8 cellular contexts compared by ENCODE assay signal in the genomic region with DNA sequence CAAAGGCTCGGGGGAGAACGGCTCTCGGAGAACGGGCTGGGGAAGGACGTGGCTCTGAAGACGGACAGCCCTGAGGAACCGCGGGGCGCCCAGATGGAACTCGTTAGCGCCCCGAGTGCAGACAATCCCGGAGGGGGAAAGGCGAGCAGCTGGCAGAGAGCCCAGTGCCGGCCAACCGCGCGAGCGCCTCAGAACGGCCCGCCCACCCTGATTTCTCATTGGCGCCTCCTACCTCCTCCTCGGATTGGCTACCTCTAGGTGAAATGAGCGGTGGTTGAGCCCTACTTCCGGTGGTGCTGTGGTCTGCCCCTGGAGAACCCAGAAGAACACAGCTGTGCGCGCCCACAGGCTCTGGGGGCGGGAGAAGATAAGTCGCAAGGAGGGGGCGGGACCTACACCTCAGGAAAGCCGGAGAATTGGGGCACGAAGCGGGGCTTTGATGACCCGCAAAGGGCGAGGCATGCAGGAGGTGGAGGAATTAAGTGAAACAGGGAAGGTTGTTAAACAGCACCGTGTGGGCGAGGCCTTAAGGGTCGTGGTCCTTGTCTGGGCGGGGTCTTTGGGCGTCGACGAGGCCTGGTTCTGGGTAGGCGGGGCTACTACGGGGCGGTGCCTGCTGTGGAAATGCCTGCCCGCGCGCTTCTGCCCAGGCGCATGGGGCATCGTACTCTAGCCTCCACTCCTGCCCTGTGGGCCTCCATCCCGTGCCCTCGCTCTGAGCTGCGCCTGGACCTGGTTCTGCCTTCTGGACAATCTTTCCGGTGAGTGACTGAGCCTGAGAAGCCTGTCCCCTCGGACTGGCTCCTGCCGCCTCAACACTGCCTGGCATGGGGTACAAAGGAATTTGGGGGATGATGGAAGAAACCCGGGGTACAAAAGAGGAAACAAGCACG. TPM values are rescaled to one million over a fixed set of nuclear protein-coding genes. Genes with fewer than 3 reads are reported as not detected.
A peak's percentile ranks its signal among the peaks of the same experiment; 100 is the strongest.
DNase-seq lines count a peak whose midpoint lies in the region; ATAC-seq, FAIRE-seq and TF ChIP-seq lines count a peak whose summit lies in the region.

A gene (plus strand): TSS at position 290 of the 893 bp plus-strand sequence. CDS start 335 bp downstream, at position 625.

- H3K4me3 ChIP-seq in OCI-LY7 (ENCODE audit: low read depth, low read length, poor library complexity, severe bottlenecking) (peak within 1 kb of the TSS; percentile 81), mononuclear cell (ENCODE audit: low read length) (peak within 1 kb of the TSS; percentile 58)

- H3K27me3 ChIP-seq in mononuclear cell (ENCODE audit: insufficient read depth, low read length), result no peaks in the 10 kb centered on the region

- H3K79me2 ChIP-seq in OCI-LY7 (ENCODE audit: insufficient read depth, low read depth, low read length), result peaks cover 19% of the 10 kb centered on the region

- FAIRE-seq in D721Med (lab: Jason Lieb, UNC), result no peak

- peak within 1 kb of the TSS; percentile 88 for H3K27ac ChIP-seq in OCI-LY7 (ENCODE audit: low read depth, low read length, poor library complexity, severe bottlenecking)

- CTCF ChIA-PET in OCI-LY7 (lab: Charles Lee; ENCODE audit: unreplicated experiment), result no interaction called here

- H3K36me3 ChIP-seq in OCI-LY7 (ENCODE audit: insufficient read depth, low read length), result peaks cover 82% of the 10 kb centered on the region

- H2AFZ ChIP-seq in OCI-LY7 (ENCODE audit: low read length), result peak within 1 kb of the TSS; percentile 52; the same call in 1 of the 2 replicates

- POLR2A ChIA-PET in OCI-LY7 (lab: Charles Lee), result interaction anchor here (0.6 to 3.6 kb wide), 8 partner anchors 12 to 354 kb away, joined by 3 to 17 read pairs (median 6); a partner anchor contains a TSS

- H3K4me1 ChIP-seq in OCI-LY7 (ENCODE audit: insufficient read depth, low read length, poor library complexity, severe bottlenecking), result peaks cover 40% of the 10 kb centered on the region
- peaks cover 39% of the 10 kb centered on the region for H3K4me1 ChIP-seq in mononuclear cell (ENCODE audit: insufficient read depth, low read length)

- H3K9me2 ChIP-seq in OCI-LY7 (ENCODE audit: insufficient read depth, low read length), result no peaks in the 10 kb centered on the region

- DNase-seq in D721Med (ENCODE audit: insufficient read length, low spot score) (peak; percentile 99), HuH-7.5 (ENCODE audit: low spot score) (peak; percentile 100), OCI-LY7 (ENCODE audit: low spot score) (peak; percentile 99), activated T-cell treated with anti-CD3 and anti-CD28 coated beads for 1 hour (ENCODE audit: low read depth) (peak; percentile 86), epidermal melanocyte (ENCODE audit: insufficient read length, low spot score) (peak; percentile 99)
- peak; percentile 85 to 90 for DNase-seq in stimulated activated CD8-positive, alpha-beta memory T cell treated with anti-CD3 and anti-CD28 coated beads, Interleukin-4, amount 100 ng/mL, for 1 hour (ENCODE audit: low read depth in 2 of 2, low spot score in 1 of 2)

- H3K4me2 ChIP-seq in OCI-LY7 (ENCODE audit: low read length), result peak within 1 kb of the TSS; percentile 85

- intact Hi-C loops in OCI-LY7 (cut with micrococcal nuclease; ENCODE audit: unreplicated experiment), result loop anchor here (1.0 to 10.0 kb wide), 6 partner anchors 19 to 645 kb away; a partner anchor contains a TSS

- peak; percentile 86 for ATAC-seq in GM21526 (IDR thresholded peaks at IDR 0.05; ENCODE audit: low FRiP score, unreplicated experiment)

- H3K9me3 ChIP-seq in OCI-LY7 (ENCODE audit: low read length) (no peaks in the 10 kb centered on the region), mononuclear cell (ENCODE audit: low read depth, low read length) (no peaks in the 10 kb centered on the region)

- BruUV-seq in OCI-LY7 (replicated peaks; lab: Mats Ljungman, UMichigan), result no TSS peak

- no peaks in the 10 kb centered on the region for H4K20me1 ChIP-seq in OCI-LY7 (ENCODE audit: insufficient read depth, low read length)

- TF ChIP-seq CTCF in D721Med (IDR thresholded peaks at IDR 0.05; ENCODE audit: insufficient read depth, missing control alignments), result no peak
- no peak for TF ChIP-seq CTCF in OCI-LY7 (conservative IDR thresholded peaks at IDR 0.05; ENCODE audit: low read length)

RNA-seq across cellular contexts. Expression of the gene that starts here (rescaled TPM):
- 98.9 and 121 TPM in 2 replicates for total RNA-seq in OCI-LY7 (2014; rRNA removed; shearing (Covaris generic))
- 119 and 120 TPM in 2 replicates for total RNA-seq in OCI-LY7 (2022)
- total RNA-seq in mononuclear cell, result 7.8 TPM

Comparison
In these comparisons a context has a peak if more than half of its experiments do, and no peak if none do; other contexts are left out.
1. Peak in every context shown above with its lines: DNase-seq, ATAC-seq, H3K4me3 ChIP-seq and H3K27ac ChIP-seq.
2. RNA of the gene that starts here (total RNA-seq): 98.9 to 121 TPM in OCI-LY7; 7.8 TPM in mononuclear cell (single experiment); every median in the first group is over 10 times any median in the second.